Comparison of ENCODE assay signal across 25 cellular contexts in genomic region chr3:123063034-123063433, GRCh38. TPM values are rescaled to one million over a fixed set of nuclear protein-coding genes. Genes with fewer than 3 reads are reported as not detected.
"Had no signal": no experiment of that assay in that cellular context is flagged by ENCODE, and none has a peak within 500 bp of the region (broad histone marks: within the 10 kb centered on the region; RNA-seq: fewer than 3 reads in every experiment).

No MANE protein-coding gene starts in this region.

- H3K4me3 ChIP-seq: SJSA1, SK-N-MC had no signal

- H3K36me3 ChIP-seq: SJSA1 had no signal

- H3K9me3 ChIP-seq: SJSA1 had no signal

- FAIRE-seq: RCC 7860 had no signal

- H3K27ac ChIP-seq: SJSA1, SK-N-MC had no signal

- DNase-seq: KBM-7, MV-4-11, NCI-H1048, NCI-H1105, NCI-H1417, NCI-H1436 treated with DMSO at 0.1 percent for 48 hours, NCI-H1694, NCI-H187 treated with DMSO at 0.1 percent for 48 hours, NCI-H2029 treated with DMSO at 0.1 percent for 48 hours, NCI-H2171 treated with DMSO at 0.1 percent for 48 hours, NCI-H226, NCI-H446, NCI-H510A, NCI-H524 treated with DMSO at 0.1 percent for 48 hours, NCI-H69, NCI-H774, Right ventricle myocardium superior, RPMI8226, SIG-M5 had no signal

RNA-seq across cellular contexts. Expression of gene SEMA5B, which starts 35.5 kb away (rescaled TPM):
- total RNA-seq: HT-29, MCF 10A, SJSA1 had no signal
- polyA plus RNA-seq: IgD-negative memory B cell had no signal
